In genomic region chr2:174023591-174024523, GRCh38 we compare ENCODE assay signal across 8 cellular contexts. TPM values are rescaled to one million over a fixed set of nuclear protein-coding genes. Genes with fewer than 3 reads are reported as not detected.
A peak's percentile ranks its signal among the peaks of the same experiment; 100 is the strongest.
DNase-seq lines count a peak whose midpoint lies in the region; ATAC-seq and TF ChIP-seq lines count a peak whose summit lies in the region.

No MANE protein-coding gene starts in this region.

- peak overlapping the region; percentile 54 for H3K27ac ChIP-seq in cingulate gyrus (ENCODE audit: low read depth, low read length)
- peak overlapping the region in 3 of 4 donors; percentile 60 to 87 (median 87) for H3K27ac ChIP-seq in tibial nerve

- in situ Hi-C loops in GM13976 (cut with MboI; ENCODE audit: low sequenced_read_pairs, unreplicated experiment), result no loop called here

- intact Hi-C loops in mucosa of descending colon (cut with DNase I, micrococcal nuclease), result no loop called here

- peak; percentile 39 for DNase-seq in GM13976 (ENCODE audit: low spot score)
- DNase-seq in NOMO-1 treated with dmso at 0.1 percent for 144 hours (lab: John Stamatoyannopoulos, UW; ENCODE audit: unreplicated experiment), result peak; percentile 24
- peak in 2 of 3 donors; percentile 36 to 70 for DNase-seq in mucosa of descending colon
- peak; percentile 57 to 71 for DNase-seq in tibial nerve (ENCODE audit: low spot score in 2 of 2)

- H3K9me3 ChIP-seq in mucosa of descending colon, result no peaks in the 10 kb centered on the region
- no peaks in the 10 kb centered on the region for H3K9me3 ChIP-seq in tibial nerve

- no peak overlapping the region for H3K4me3 ChIP-seq in mucosa of descending colon
- H3K4me3 ChIP-seq in tibial nerve, result no peak overlapping the region

- H3K36me3 ChIP-seq in mucosa of descending colon (ENCODE audit: low read depth) (no peaks in the 10 kb centered on the region), tibial nerve (no peaks in the 10 kb centered on the region)

- no peaks in the 10 kb centered on the region for H3K27me3 ChIP-seq in tibial nerve

- peak; percentile 64 for ATAC-seq in mucosa of descending colon
- ATAC-seq in GM21825 (IDR thresholded peaks at IDR 0.05; ENCODE audit: unreplicated experiment), result no peak
- ATAC-seq in GM21515 (IDR thresholded peaks at IDR 0.05; ENCODE audit: unreplicated experiment), result no peak
- ATAC-seq in HG03571 (IDR thresholded peaks at IDR 0.05; ENCODE audit: unreplicated experiment), result no peak

- TF ChIP-seq CTCF in GM13976 (IDR thresholded peaks at IDR 0.05; ENCODE audit: borderline replicate concordance, control extremely low read depth, extremely low read depth, insufficient read depth, missing control alignments), result no peak
- no peak for TF ChIP-seq CTCF in mucosa of descending colon (IDR thresholded peaks at IDR 0.05)
- no peak for TF ChIP-seq CTCF in tibial nerve (IDR thresholded peaks at IDR 0.05)

- TF ChIP-seq EP300 in tibial nerve (IDR thresholded peaks at IDR 0.05), result peak in 1 of 2 donors; percentile 48

- WGBS in tibial nerve, 2 donors, result 47 to 51% methylated on average over 18 of the region's 18 CpGs

- no peak for TF ChIP-seq POLR2A in tibial nerve (IDR thresholded peaks at IDR 0.05)

- H3K4me1 ChIP-seq in mucosa of descending colon (ENCODE audit: low read depth), result peaks cover 7% of the 10 kb centered on the region
- H3K4me1 ChIP-seq in tibial nerve, result peaks cover 0 to 37% (median 16%) of the 10 kb centered on the region in 4 donors

RNA-seq across cellular contexts. Expression of gene SP3, which starts 58.7 kb away (rescaled TPM):
- total RNA-seq in mucosa of descending colon, result 100 to 1,000 TPM in 1 of 3 donors, 10 to 100 TPM in 2; 78.1 to 104 (median 88.9) TPM
- 100 to 1,000 TPM in 3 of 4 donors, 10 to 100 TPM in 1; 72.5 to 152 (median 128) TPM for total RNA-seq in tibial nerve
